1 cellular context compared by ENCODE assay signal in the genomic region with DNA sequence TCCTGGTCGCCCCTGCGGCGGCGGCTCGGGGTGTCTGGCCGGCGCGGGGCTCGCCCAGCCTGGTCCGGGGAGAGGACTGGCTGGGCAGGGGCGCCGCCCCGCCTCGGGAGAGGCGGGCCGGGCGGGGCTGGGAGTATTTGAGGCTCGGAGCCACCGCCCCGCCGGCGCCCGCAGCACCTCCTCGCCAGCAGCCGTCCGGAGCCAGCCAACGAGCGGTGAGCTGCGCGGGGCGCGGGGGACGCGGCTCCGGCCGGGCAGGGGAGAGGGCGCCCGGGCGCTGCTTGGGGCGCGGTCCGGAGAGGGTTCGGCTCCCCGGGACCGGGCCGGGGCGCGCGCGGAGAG.
TF ChIP-seq lines count a peak whose summit lies in the region.

A gene (plus strand): TSS at position 167 of the 342 bp plus-strand sequence. CDS start 8,122 bp downstream, outside the sequence.

TF ChIP-seq in K562, 482 proteins besides CTCF, POLR2A, EP300 and RAD21 (continued from another document):
- TF ChIP-seq, protein P1, sequence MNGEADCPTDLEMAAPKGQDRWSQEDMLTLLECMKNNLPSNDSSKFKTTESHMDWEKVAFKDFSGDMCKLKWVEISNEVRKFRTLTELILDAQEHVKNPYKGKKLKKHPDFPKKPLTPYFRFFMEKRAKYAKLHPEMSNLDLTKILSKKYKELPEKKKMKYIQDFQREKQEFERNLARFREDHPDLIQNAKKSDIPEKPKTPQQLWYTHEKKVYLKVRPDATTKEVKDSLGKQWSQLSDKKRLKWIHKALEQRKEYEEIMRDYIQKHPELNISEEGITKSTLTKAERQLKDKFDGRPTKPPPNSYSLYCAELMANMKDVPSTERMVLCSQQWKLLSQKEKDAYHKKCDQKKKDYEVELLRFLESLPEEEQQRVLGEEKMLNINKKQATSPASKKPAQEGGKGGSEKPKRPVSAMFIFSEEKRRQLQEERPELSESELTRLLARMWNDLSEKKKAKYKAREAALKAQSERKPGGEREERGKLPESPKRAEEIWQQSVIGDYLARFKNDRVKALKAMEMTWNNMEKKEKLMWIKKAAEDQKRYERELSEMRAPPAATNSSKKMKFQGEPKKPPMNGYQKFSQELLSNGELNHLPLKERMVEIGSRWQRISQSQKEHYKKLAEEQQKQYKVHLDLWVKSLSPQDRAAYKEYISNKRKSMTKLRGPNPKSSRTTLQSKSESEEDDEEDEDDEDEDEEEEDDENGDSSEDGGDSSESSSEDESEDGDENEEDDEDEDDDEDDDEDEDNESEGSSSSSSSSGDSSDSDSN (IDR thresholded peaks at IDR 0.05; ENCODE audit: borderline replicate concordance in 1 of 2, low read depth in 2 of 2, low read length in 2 of 2) = 0 out of 4 replicates have a peak, but pooled peaks have one; percentile 22 to 43
- peak in 1 of 2 experiments; percentile 10; a peak in 1 of 4 replicates for TF ChIP-seq MAZ (CRISPR knock-in tag; conservative IDR thresholded peaks at IDR 0.05 in 1 of 2, IDR thresholded peaks at IDR 0.05 in 1 of 2)
- peak; percentile 40; the same call in 1 of the 2 replicates for TF ChIP-seq CXXC5 (CRISPR knock-in tag; IDR thresholded peaks at IDR 0.05)
- no peak for TF ChIP-seq HOXB6 (CRISPR knock-in tag; IDR thresholded peaks at IDR 0.05; ENCODE audit: borderline replicate concordance)
- no peak for TF ChIP-seq ZNF436 (CRISPR knock-in tag; IDR thresholded peaks at IDR 0.05)
- peak in 1 of 2 experiments; percentile 41; a peak in 2 of 4 replicates for TF ChIP-seq NRF1 (conservative IDR thresholded peaks at IDR 0.05 in 1 of 2, IDR thresholded peaks at IDR 0.05 in 1 of 2)
